8 cellular contexts compared by ENCODE assay signal in genomic region chr14:56117765-56118610, GRCh38. TPM values are rescaled to one million over a fixed set of nuclear protein-coding genes. Genes with fewer than 3 reads are reported as not detected.
DNase-seq lines count a peak whose midpoint lies in the region; ATAC-seq, FAIRE-seq and TF ChIP-seq lines count a peak whose summit lies in the region.

Gene PELI2 (plus strand): TSS chr14:56118411. CDS start chr14:56118661, 250 bp downstream.

- H3K4me1 Mint-ChIP-seq in activated B cell treated with CpG ODN at 0.5 μM for 24 hours = peaks cover 54% of the 10 kb centered on the region

- H3K36me3 ChIP-seq in bronchial epithelial cell (ENCODE audit: control insufficient read depth, insufficient read depth, low read length) = no peaks in the 10 kb centered on the region
- no peaks in the 10 kb centered on the region for H3K36me3 ChIP-seq in smooth muscle cell (ENCODE audit: low read depth)

- no peaks in the 10 kb centered on the region for H3K9me3 Mint-ChIP-seq in activated B cell treated with CpG ODN at 0.5 μM for 24 hours

- FAIRE-seq in bronchial epithelial cell (lab: Jason Lieb, UNC) = no peak

- peak within 1 kb of the TSS; percentile 61 for H3K27ac ChIP-seq in smooth muscle cell (ENCODE audit: low read depth)

- intact Hi-C loops in activated B cell treated with CpG ODN at 0.5 μM for 24 hours (cut with micrococcal nuclease) = loop anchor here (1.0 to 5.0 kb wide), 7 partner anchors 116 to 1676 kb away; partner anchors contain the start of genes AP5M1, CNIH1, EXOC5 and FBXO34

- H3K79me2 ChIP-seq in smooth muscle cell (ENCODE audit: low read depth) = peaks cover 28% of the 10 kb centered on the region

- H3K27ac Mint-ChIP-seq in activated B cell treated with CpG ODN at 0.5 μM for 24 hours = peak within 1 kb of the TSS; percentile 93

- no peaks in the 10 kb centered on the region for H3F3A ChIP-seq in smooth muscle cell (ENCODE audit: low read depth)

- H4K20me1 ChIP-seq in smooth muscle cell (ENCODE audit: low read depth) = peaks cover 10% of the 10 kb centered on the region

- H3K9me3 ChIP-seq in smooth muscle cell (replicated peaks; ENCODE audit: low read depth) = no peaks in the 10 kb centered on the region

- peak within 1 kb of the TSS; percentile 78 for H2AFZ ChIP-seq in smooth muscle cell (ENCODE audit: low read depth)

- DNase-seq in NCI-H2171 (lab: John Stamatoyannopoulos, UW) (peak; percentile 82), activated B cell treated with CpG ODN at 0.5 μM for 24 hours (peak; percentile 83), bronchial epithelial cell (ENCODE audit: low read depth) (no peak), inferior parietal cortex (ENCODE audit: extremely low spot score) (peak; percentile 66), smooth muscle cell (lab: John Stamatoyannopoulos, UW; ENCODE audit: unreplicated experiment) (peak; percentile 57), GDM1 (lab: John Stamatoyannopoulos, UW) (no peak)

- WGBS in smooth muscle cell (ENCODE audit: low lambda C conversion rate) = under 1% methylated on average over 62 of the region's 96 CpGs

- CTCF ChIA-PET in activated B cell treated with CpG ODN at 0.5 μM for 24 hours (lab: Charles Lee) = interaction anchor here (0.7 kb wide), 1 partner anchor 13 kb away, joined by 3 read pairs; no protein-coding TSS in a partner anchor

- H3K36me3 Mint-ChIP-seq in activated B cell treated with CpG ODN at 0.5 μM for 24 hours (ENCODE audit: low read depth) = peaks cover 3% of the 10 kb centered on the region

- H3K27me3 Mint-ChIP-seq in activated B cell treated with CpG ODN at 0.5 μM for 24 hours = peaks cover 2% of the 10 kb centered on the region

- POLR2A ChIA-PET in activated B cell treated with CpG ODN at 0.5 μM for 24 hours (lab: Charles Lee) = interaction anchor here (0.9 to 1.6 kb wide), 9 partner anchors 9 to 1151 kb away, joined by 3 to 8 read pairs (median 4); partner anchors contain the start of gene TMEM260

- peak within 1 kb of the TSS; percentile 52 for H3K9ac ChIP-seq in smooth muscle cell (ENCODE audit: low read depth)

- ATAC-seq in GM18502 (IDR thresholded peaks at IDR 0.05; ENCODE audit: poor library complexity, unreplicated experiment) = peak; percentile 83
- ATAC-seq in HG02981 (IDR thresholded peaks at IDR 0.05; ENCODE audit: unreplicated experiment) = peak; percentile 76
- peak; percentile 83 for ATAC-seq in activated B cell treated with CpG ODN at 0.5 μM for 24 hours (ENCODE audit: low read depth)

- H3K27me3 ChIP-seq in bronchial epithelial cell (ENCODE audit: control insufficient read depth, insufficient read depth, low read length) (peaks cover 13% of the 10 kb centered on the region), smooth muscle cell (ENCODE audit: low read depth) (no peaks in the 10 kb centered on the region)

- peak within 1 kb of the TSS; percentile 95 for H3K4me3 Mint-ChIP-seq in activated B cell treated with CpG ODN at 0.5 μM for 24 hours

- TF ChIP-seq CTCF in activated B cell treated with CpG ODN at 0.5 μM for 24 hours (IDR thresholded peaks at IDR 0.05) (no peak), bronchial epithelial cell (IDR thresholded peaks at IDR 0.05; ENCODE audit: insufficient read depth, low read length, severe bottlenecking) (no peak), smooth muscle cell (IDR thresholded peaks at IDR 0.05; ENCODE audit: borderline replicate concordance, insufficient read depth, poor library complexity, severe bottlenecking) (no peak)

- H3K4me1 ChIP-seq in smooth muscle cell (ENCODE audit: low read depth) = peaks cover 27% of the 10 kb centered on the region

- H3K4me3 ChIP-seq in bronchial epithelial cell (ENCODE audit: low read depth, low read length) (peak within 1 kb of the TSS; percentile 52), smooth muscle cell (peak within 1 kb of the TSS; percentile 88)

- H3K4me2 ChIP-seq in smooth muscle cell = peak within 1 kb of the TSS; percentile 87

RNA-seq across cellular contexts. Expression of gene PELI2, which starts in this region (rescaled TPM):
- total RNA-seq in activated B cell treated with CpG ODN at 0.5 μM for 24 hours (5.5 and 6.1 TPM in 2 replicates), bronchial epithelial cell (1.7 and 2.1 TPM in 2 replicates), smooth muscle cell (9.1 and 12.6 TPM in 2 replicates)
- 3.3 and 4.6 TPM in 2 replicates for polyA plus RNA-seq in smooth muscle cell

Comparison
In these comparisons a context has a peak if more than half of its experiments do, and no peak if none do; other contexts are left out.
1. DNase-seq: peak in NCI-H2171 (single experiment), activated B cell treated with CpG ODN at 0.5 μM for 24 hours (single experiment), inferior parietal cortex (single experiment) and smooth muscle cell (single experiment); none in bronchial epithelial cell (single experiment) and GDM1 (single experiment).
2. Peak in every context shown above with its lines, with median percentiles within 50 percentile points of each other: ATAC-seq.